22 cellular contexts compared by ENCODE assay signal in genomic region chr10:111479966-111480365, GRCh38.
DNase-seq lines count a peak whose midpoint lies in the region; ATAC-seq and TF ChIP-seq lines count a peak whose summit lies in the region.
"Had no signal": no experiment of that assay in that cellular context is flagged by ENCODE, and none has a peak within 500 bp of the region (broad histone marks: within the 10 kb centered on the region; RNA-seq: fewer than 3 reads in every experiment).

No MANE protein-coding gene starts in this region.

- no peak overlapping the region for H3K23ac ChIP-seq in mesendoderm (ENCODE audit: low read length)

- no peaks in the 10 kb centered on the region for H3K9me3 ChIP-seq in mucosa of descending colon
- H3K9me3 ChIP-seq: BLaER1, MG63 had no signal

- CTCF ChIA-PET in RWPE1 (lab: Yijun Ruan, JAX): no interaction called here

- no peaks in the 10 kb centered on the region for H3K36me3 Mint-ChIP-seq in activated T-cell treated with anti-CD3 and anti-CD28 coated beads, Interleukin-2, amount 50 U/mL, for 24 hours (ENCODE audit: low read depth)
- H3K36me3 Mint-ChIP-seq: CD4-positive, CD25-positive, alpha-beta regulatory T cell had no signal

- no peaks in the 10 kb centered on the region for H3K4me1 ChIP-seq in mesendoderm (ENCODE audit: control insufficient read depth, low read depth, low read length)
- no peaks in the 10 kb centered on the region for H3K4me1 ChIP-seq in mucosa of descending colon (ENCODE audit: low read depth)
- H3K4me1 ChIP-seq: BLaER1 had no signal

- H3K27ac ChIP-seq in RWPE1 (no peak overlapping the region), mesendoderm (ENCODE audit: low read depth, low read length) (no peak overlapping the region)
- H3K27ac ChIP-seq: BLaER1, PC-9 had no signal

- no peak overlapping the region for H3K4me2 ChIP-seq in mesendoderm (ENCODE audit: low read length)
- H3K4me2 ChIP-seq: BLaER1, PC-9 had no signal

- POLR2A ChIA-PET in RWPE1 (lab: Yijun Ruan, JAX; ENCODE audit: low non-redundant PET): no interaction called here

- H3K18ac ChIP-seq in mesendoderm (ENCODE audit: low read length): no peak overlapping the region

- H4K5ac ChIP-seq in mesendoderm (ENCODE audit: low read length): no peak overlapping the region

- DNase-seq in EL (peak; percentile 1), RWPE1 (ENCODE audit: low spot score) (peak; percentile 18), epithelial cell of esophagus (ENCODE audit: low read depth) (peak; percentile 59), mesendoderm (peak; percentile 8), SHP77 treated with DMSO at 0.1 percent for 48 hours (lab: John Stamatoyannopoulos, UW) (no peak), mucosa of descending colon (no peak), NCI-H2029 treated with DMSO at 0.1 percent for 48 hours (lab: John Stamatoyannopoulos, UW) (no peak)
- DNase-seq in activated T-cell treated with anti-CD3 and anti-CD28 coated beads, Interleukin-2, amount 50 U/mL, for 24 hours: no peak
- DNase-seq: CD4-positive, CD25-positive, alpha-beta regulatory T cell; DMS153; DND-41; Kasumi-1; MG63; NCI-H1105 treated with DMSO at 0.1 percent for 48 hours; NCI-H2029; NCI-H2227 treated with DMSO at 0.1 percent for 48 hours; NCI-H526 treated with DMSO at 0.1 percent for 48 hours; PC-9; SHP77 had no signal

- TF ChIP-seq CTCF in RWPE1 (conservative IDR thresholded peaks at IDR 0.05; ENCODE audit: low read depth) (no peak), epithelial cell of esophagus (IDR thresholded peaks at IDR 0.05; ENCODE audit: insufficient read depth, low read depth, low read length, missing control alignments) (no peak), mucosa of descending colon (IDR thresholded peaks at IDR 0.05) (no peak)

- H3K4me1 Mint-ChIP-seq in activated T-cell treated with anti-CD3 and anti-CD28 coated beads, Interleukin-2, amount 50 U/mL, for 24 hours (ENCODE audit: low read depth): no peaks in the 10 kb centered on the region
- H3K4me1 Mint-ChIP-seq: CD4-positive, CD25-positive, alpha-beta regulatory T cell had no signal

- no CpG with 5 or more reads among the region's 2 CpGs for WGBS in mesendoderm (ENCODE audit: extremely low coverage, insufficient coverage, low lambda C conversion rate)

- H3K36me3 ChIP-seq in mesendoderm (ENCODE audit: control insufficient read depth, insufficient read depth, low read length) (no peaks in the 10 kb centered on the region), mucosa of descending colon (ENCODE audit: low read depth) (no peaks in the 10 kb centered on the region)
- H3K36me3 ChIP-seq: BLaER1, MG63 had no signal

- no peak overlapping the region for H3K56ac ChIP-seq in mesendoderm (ENCODE audit: low read length)

- ATAC-seq in mucosa of descending colon: no peak
- ATAC-seq: HCT116, K562 had no signal

- intact Hi-C loops in mucosa of descending colon (cut with DNase I, micrococcal nuclease): no loop called here

- no peak overlapping the region for H3K4ac ChIP-seq in mesendoderm (ENCODE audit: low read depth, low read length)

- H3K4me3 ChIP-seq in epithelial cell of esophagus (ENCODE audit: low read length) (no peak overlapping the region), mesendoderm (ENCODE audit: low read length) (no peak overlapping the region), mucosa of descending colon (no peak overlapping the region)
- H3K4me3 ChIP-seq: BLaER1, K562, MG63, PC-9 had no signal

- no peak overlapping the region for H2BK5ac ChIP-seq in mesendoderm (ENCODE audit: low read length)

- H3K9ac ChIP-seq in mesendoderm (ENCODE audit: low read length): no peak overlapping the region
- H3K9ac ChIP-seq: BLaER1 had no signal

- H3K9me3 Mint-ChIP-seq in activated T-cell treated with anti-CD3 and anti-CD28 coated beads, Interleukin-2, amount 50 U/mL, for 24 hours: no peaks in the 10 kb centered on the region

- H2BK15ac ChIP-seq in mesendoderm (replicated peaks; ENCODE audit: low read depth): no peak overlapping the region

- peaks cover 4% of the 10 kb centered on the region for H3K27me3 Mint-ChIP-seq in activated T-cell treated with anti-CD3 and anti-CD28 coated beads, Interleukin-2, amount 50 U/mL, for 24 hours
- H3K27me3 Mint-ChIP-seq: CD4-positive, CD25-positive, alpha-beta regulatory T cell had no signal

- H2BK120ac ChIP-seq in mesendoderm (ENCODE audit: low read depth, low read length): no peak overlapping the region

- no peaks in the 10 kb centered on the region for H3K79me2 ChIP-seq in mesendoderm (ENCODE audit: control insufficient read depth, insufficient read depth, low read length)

- no peak overlapping the region for H2AK5ac ChIP-seq in mesendoderm (ENCODE audit: low read length)

- H4K8ac ChIP-seq in mesendoderm (ENCODE audit: low read depth, low read length): no peak overlapping the region

- no peak overlapping the region for H3K27ac Mint-ChIP-seq in activated T-cell treated with anti-CD3 and anti-CD28 coated beads, Interleukin-2, amount 50 U/mL, for 24 hours

- no peaks in the 10 kb centered on the region for H3K79me1 ChIP-seq in mesendoderm (ENCODE audit: low read length)

- no peak overlapping the region for H3K4me3 Mint-ChIP-seq in activated T-cell treated with anti-CD3 and anti-CD28 coated beads, Interleukin-2, amount 50 U/mL, for 24 hours
- H3K4me3 Mint-ChIP-seq: CD4-positive, CD25-positive, alpha-beta regulatory T cell had no signal

- H3K27me3 ChIP-seq in mesendoderm (ENCODE audit: insufficient read depth, low read length, poor library complexity): no peaks in the 10 kb centered on the region
- H3K27me3 ChIP-seq: BLaER1, MG63 had no signal

Comparison
In these comparisons a context has a peak if more than half of its experiments do, and no peak if none do; other contexts are left out.
1. DNase-seq: peak in EL (single experiment), RWPE1 (single experiment), epithelial cell of esophagus (single experiment) and mesendoderm (single experiment); none in activated T-cell treated with anti-CD3 and anti-CD28 coated beads, Interleukin-2, amount 50 U/mL, for 24 hours (single experiment), SHP77 treated with DMSO at 0.1 percent for 48 hours (single experiment), mucosa of descending colon (0 of 3) and NCI-H2029 treated with DMSO at 0.1 percent for 48 hours (single experiment).